ENCODE assay signal across 23 cellular contexts in genomic region chr14:71115306-71115705, GRCh38.
A peak's percentile ranks its signal among the peaks of the same experiment; 100 is the strongest.
DNase-seq lines count a peak whose midpoint lies in the region; FAIRE-seq and TF ChIP-seq lines count a peak whose summit lies in the region.
"Had no signal": no experiment of that assay in that cellular context is flagged by ENCODE, and none has a peak within 500 bp of the region (broad histone marks: within the 10 kb centered on the region; RNA-seq: fewer than 3 reads in every experiment).

No MANE protein-coding gene starts in this region.

- H2AFZ ChIP-seq in OCI-LY3 (ENCODE audit: low read depth, low read length) (no peak overlapping the region), smooth muscle cell (ENCODE audit: low read depth) (no peak overlapping the region)
- H2AFZ ChIP-seq: GM23338, PC-9 had no signal

- H3K4me3 ChIP-seq in OCI-LY3 (ENCODE audit: low read length): no peak overlapping the region
- no peak overlapping the region for H3K4me3 ChIP-seq in epithelial cell of esophagus (ENCODE audit: low read length)
- H3K4me3 ChIP-seq in smooth muscle cell: no peak overlapping the region
- no peak overlapping the region for H3K4me3 ChIP-seq in brain microvascular endothelial cell (ENCODE audit: low read depth, low read length)
- H3K4me3 ChIP-seq: A549, GM23338, HAP-1, PC-9, SK-N-MC had no signal

- in situ Hi-C loops in brain microvascular endothelial cell (cut with HindIII; ENCODE audit: low pct_ligation_motif_present, low sequenced_read_pairs): no loop called here

- peaks cover 11% of the 10 kb centered on the region for H3K36me3 ChIP-seq in OCI-LY3 (replicated peaks; ENCODE audit: low read depth, low read length)
- H3K36me3 ChIP-seq in smooth muscle cell (ENCODE audit: low read depth): peaks cover 9% of the 10 kb centered on the region
- H3K36me3 ChIP-seq in brain microvascular endothelial cell (replicated peaks): peaks cover 2% of the 10 kb centered on the region

- no peaks in the 10 kb centered on the region for H3K27me3 ChIP-seq in OCI-LY3 (ENCODE audit: low read depth, low read length)
- no peaks in the 10 kb centered on the region for H3K27me3 ChIP-seq in smooth muscle cell (ENCODE audit: low read depth)
- no peaks in the 10 kb centered on the region for H3K27me3 ChIP-seq in brain microvascular endothelial cell (replicated peaks)

- no peak for TF ChIP-seq CTCF in OCI-LY3 (IDR thresholded peaks at IDR 0.05; ENCODE audit: low read depth, low read length)
- no peak for TF ChIP-seq CTCF in epithelial cell of esophagus (IDR thresholded peaks at IDR 0.05; ENCODE audit: insufficient read depth, low read depth, low read length, missing control alignments)
- no peak for TF ChIP-seq CTCF in smooth muscle cell (IDR thresholded peaks at IDR 0.05; ENCODE audit: borderline replicate concordance, insufficient read depth, poor library complexity, severe bottlenecking)
- no peak for TF ChIP-seq CTCF in brain microvascular endothelial cell (IDR thresholded peaks at IDR 0.05; ENCODE audit: low read depth, low read length, missing control alignments)

- DNase-seq in GM19239 (ENCODE audit: insufficient read length, low spot score) (no peak), epithelial cell of esophagus (ENCODE audit: low read depth) (peak; percentile 80), smooth muscle cell (lab: John Stamatoyannopoulos, UW; ENCODE audit: unreplicated experiment) (no peak), T1000 (lab: John Stamatoyannopoulos, UW) (no peak), OCI-M1 (lab: John Stamatoyannopoulos, UW) (no peak), brain microvascular endothelial cell (no peak)
- DNase-seq: CD4-positive, alpha-beta memory T cell; DMS153; KG1; NCI-H1105 treated with DMSO at 0.1 percent for 48 hours; NCI-H2029 treated with DMSO at 0.1 percent for 48 hours; NCI-H2171; NCI-H345; NCI-H526; PC-9; RPMI8226; SHP77 had no signal

- peak overlapping the region; percentile 91 for H3K27ac ChIP-seq in OCI-LY3 (ENCODE audit: low read length)
- peak overlapping the region; percentile 100 for H3K27ac ChIP-seq in smooth muscle cell (ENCODE audit: low read depth)
- no peak overlapping the region for H3K27ac ChIP-seq in brain microvascular endothelial cell
- H3K27ac ChIP-seq: A549, SK-N-MC had no signal

- H3K4me1 ChIP-seq in OCI-LY3 (ENCODE audit: low read length) (peaks cover 56% of the 10 kb centered on the region), smooth muscle cell (ENCODE audit: low read depth) (peaks cover 30% of the 10 kb centered on the region)

- H3K79me2 ChIP-seq in OCI-LY3 (ENCODE audit: low read length): no peaks in the 10 kb centered on the region
- no peaks in the 10 kb centered on the region for H3K79me2 ChIP-seq in smooth muscle cell (ENCODE audit: low read depth)

- peaks cover 25% of the 10 kb centered on the region for H3F3A ChIP-seq in smooth muscle cell (ENCODE audit: low read depth)

- H4K20me1 ChIP-seq in OCI-LY3 (ENCODE audit: insufficient read depth, low read length) (no peaks in the 10 kb centered on the region), smooth muscle cell (ENCODE audit: low read depth) (no peaks in the 10 kb centered on the region)

- H3K4me2 ChIP-seq in OCI-LY3 (ENCODE audit: low read length) (peak overlapping the region; percentile 90), smooth muscle cell (peak overlapping the region; percentile 36)
- H3K4me2 ChIP-seq: A549, GM23338, PC-9 had no signal

- peak overlapping the region; percentile 59; the same call in 1 of the 2 replicates for H3K9ac ChIP-seq in OCI-LY3 (ENCODE audit: low read length)
- no peak overlapping the region for H3K9ac ChIP-seq in smooth muscle cell (ENCODE audit: low read depth)

- H3K9me3 ChIP-seq in OCI-LY3 (ENCODE audit: insufficient read depth, low read length): no peaks in the 10 kb centered on the region
- no peaks in the 10 kb centered on the region for H3K9me3 ChIP-seq in smooth muscle cell (replicated peaks; ENCODE audit: low read depth)
- H3K9me3 ChIP-seq: A549, HAP-1 had no signal

- FAIRE-seq in GM19239 (lab: Jason Lieb, UNC): peak; percentile 68
- FAIRE-seq: A549, GM12892 had no signal

- WGBS in smooth muscle cell (ENCODE audit: low lambda C conversion rate): 95% methylated on average over 2 of the region's 2 CpGs
